Comparison of ENCODE assay signal across 20 cellular contexts in genomic region chr2:115389024-115389423, GRCh38.
DNase-seq lines count a peak whose midpoint lies in the region; ATAC-seq and TF ChIP-seq lines count a peak whose summit lies in the region.
"Had no signal": no experiment of that assay in that cellular context is flagged by ENCODE, and none has a peak within 500 bp of the region (broad histone marks: within the 10 kb centered on the region; RNA-seq: fewer than 3 reads in every experiment).

No MANE protein-coding gene starts in this region.

- H3K36me3 ChIP-seq in mucosa of descending colon (ENCODE audit: low read depth), result no peaks in the 10 kb centered on the region
- H3K36me3 ChIP-seq: SJSA1 had no signal

- no peak for TF ChIP-seq CTCF in mucosa of descending colon (IDR thresholded peaks at IDR 0.05)

- ATAC-seq in mucosa of descending colon, result peak; percentile 94
- no peak for ATAC-seq in GM18858 (IDR thresholded peaks at IDR 0.05; ENCODE audit: unreplicated experiment)
- no peak for ATAC-seq in GM18517 (IDR thresholded peaks at IDR 0.05; ENCODE audit: unreplicated experiment)
- ATAC-seq: Right ventricle myocardium inferior had no signal

- intact Hi-C loops in mucosa of descending colon (cut with DNase I, micrococcal nuclease), result no loop called here

- peaks cover 5% of the 10 kb centered on the region for H3K4me1 ChIP-seq in mucosa of descending colon (ENCODE audit: low read depth)
- H3K4me1 ChIP-seq: Caco-2, SJSA1 had no signal

- no peak overlapping the region for H3K4me3 ChIP-seq in mucosa of descending colon
- H3K4me3 ChIP-seq: SJSA1 had no signal

- no peaks in the 10 kb centered on the region for H3K9me3 ChIP-seq in mucosa of descending colon
- H3K9me3 ChIP-seq: Caco-2, SJSA1 had no signal

- DNase-seq in COLO668 (lab: John Stamatoyannopoulos, UW; ENCODE audit: unreplicated experiment) (peak; percentile 36), COR-L47 (lab: John Stamatoyannopoulos, UW) (peak; percentile 37), NCI-H774 (lab: John Stamatoyannopoulos, UW) (peak; percentile 74), mucosa of descending colon (peak in 1 of 3 donors; percentile 62)
- DNase-seq in stimulated activated CD4-positive, alpha-beta T cell treated with anti-CD3 and anti-CD28 coated beads, Interleukin-4, amount 100 ng/mL, for 24 hours, result no peak
- DNase-seq: Caco-2; CD4-positive, CD25-positive, alpha-beta regulatory T cell; DMS 273 treated with DMSO at 0.1 percent for 48 hours; EL; GF-D8; H7; MV-4-11; NCI-H187; NCI-H446 treated with DMSO at 0.1 percent for 48 hours; NCI-H82; T-helper 1 cell had no signal
